Comparison of ENCODE assay signal across 20 cellular contexts in the genomic region with DNA sequence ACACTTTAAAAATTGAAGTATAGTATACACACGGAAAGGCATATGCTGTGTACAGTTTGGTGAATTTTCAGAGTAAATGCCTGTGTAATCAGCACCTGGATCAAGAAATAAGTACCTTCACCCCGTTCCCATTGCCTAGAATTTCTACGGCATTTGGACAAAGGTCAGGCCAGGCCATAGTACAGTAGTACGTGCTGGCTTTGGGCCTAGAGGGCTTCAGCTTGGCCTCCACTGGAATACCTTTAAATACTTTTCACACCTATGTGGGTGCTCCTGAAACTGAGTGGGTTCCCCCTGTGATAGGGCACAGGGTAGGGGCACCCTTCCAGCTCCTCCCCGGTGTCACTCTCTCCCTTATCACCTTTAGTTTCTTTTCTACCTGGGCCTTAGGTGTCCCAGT. TPM values are rescaled to one million over a fixed set of nuclear protein-coding genes. Genes with fewer than 3 reads are reported as not detected.
A peak's percentile ranks its signal among the peaks of the same experiment; 100 is the strongest.
DNase-seq lines count a peak whose midpoint lies in the region; ATAC-seq and TF ChIP-seq lines count a peak whose summit lies in the region.
"Had no signal": no experiment of that assay in that cellular context is flagged by ENCODE, and none has a peak within 500 bp of the region (broad histone marks: within the 10 kb centered on the region; RNA-seq: fewer than 3 reads in every experiment).

No MANE protein-coding gene starts in this region.

- H3K27ac ChIP-seq in breast epithelium: peak overlapping the region; percentile 20 to 56
- peak overlapping the region in 3 of 4 donors; percentile 55 to 78 (median 76) for H3K27ac ChIP-seq in esophagus squamous epithelium
- no peak overlapping the region for H3K27ac ChIP-seq in trophoblast cell (ENCODE audit: low read depth, low read length)
- no peak overlapping the region for H3K27ac ChIP-seq in effector memory CD4-positive, alpha-beta T cell (ENCODE audit: insufficient read depth, low read length, poor library complexity, severe bottlenecking)
- H3K27ac ChIP-seq: A549 had no signal

- WGBS in esophagus squamous epithelium, 2 donors: 79 to 89% methylated on average over 5 of the region's 5 CpGs
- WGBS in trophoblast cell (ENCODE audit: extremely low coverage, insufficient coverage, insufficient read length): no CpG with 5 or more reads among the region's 5 CpGs

- no peak overlapping the region for H3K9ac ChIP-seq in trophoblast cell (ENCODE audit: low read length)

- CTCF ChIA-PET in MCF 10A (lab: Yijun Ruan, JAX): no interaction called here

- H3K9me3 ChIP-seq in breast epithelium (no peaks in the 10 kb centered on the region), esophagus squamous epithelium (no peaks in the 10 kb centered on the region), trophoblast cell (ENCODE audit: insufficient read depth, low read depth, low read length) (no peaks in the 10 kb centered on the region)
- H3K9me3 ChIP-seq in effector memory CD4-positive, alpha-beta T cell (ENCODE audit: control insufficient read depth, low read length): no peaks in the 10 kb centered on the region
- H3K9me3 ChIP-seq: A549 had no signal

- H3K23ac ChIP-seq in trophoblast cell (ENCODE audit: low read length): no peak overlapping the region

- DNase-seq in breast epithelium (ENCODE audit: low spot score in 2 of 2) (no peak), MCF 10A (ENCODE audit: unreplicated experiment) (no peak), esophagus squamous epithelium (lab: John Stamatoyannopoulos, UW) (no peak), trophoblast cell (peak; percentile 85 to 94), GM19238 (ENCODE audit: insufficient read length, low spot score) (no peak), foreskin melanocyte (no peak)
- no peak for DNase-seq in effector memory CD4-positive, alpha-beta T cell
- DNase-seq: C1 segment of cervical spinal cord, DMS79, H7, HFFc6, NCI-H1417 treated with DMSO at 0.1 percent for 48 hours, NCI-H187 treated with DMSO at 0.1 percent for 48 hours, NCI-H2227 treated with DMSO at 0.1 percent for 48 hours, NCI-H510A treated with DMSO at 0.1 percent for 48 hours, NCI-H774, OCI-M1, SHP77 treated with DMSO at 0.1 percent for 48 hours had no signal

- H3K79me1 ChIP-seq in trophoblast cell (ENCODE audit: low read length): peaks cover 3% of the 10 kb centered on the region

- H4K91ac ChIP-seq in trophoblast cell (ENCODE audit: low read depth, low read length): no peak overlapping the region

- H4K8ac ChIP-seq in trophoblast cell (ENCODE audit: low read depth, low read length): no peak overlapping the region

- no peak overlapping the region for H4K12ac ChIP-seq in trophoblast cell (ENCODE audit: low read depth, low read length)

- no peaks in the 10 kb centered on the region for H3K27me3 ChIP-seq in breast epithelium
- no peaks in the 10 kb centered on the region for H3K27me3 ChIP-seq in esophagus squamous epithelium
- no peaks in the 10 kb centered on the region for H3K27me3 ChIP-seq in trophoblast cell (ENCODE audit: insufficient read depth, low read length)
- H3K27me3 ChIP-seq in effector memory CD4-positive, alpha-beta T cell (replicated peaks; ENCODE audit: control insufficient read depth, insufficient read depth, low read length, poor library complexity, severe bottlenecking): no peaks in the 10 kb centered on the region

- H3K36me3 ChIP-seq in breast epithelium: no peaks in the 10 kb centered on the region
- H3K36me3 ChIP-seq in esophagus squamous epithelium: peaks cover 0 to 3% (median 0%) of the 10 kb centered on the region in 3 donors
- H3K36me3 ChIP-seq in trophoblast cell (ENCODE audit: control insufficient read depth in 1 of 2, insufficient read depth in 2 of 2, low read length in 2 of 2): peaks cover 0 to 3% of the 10 kb centered on the region in 2 experiments
- peaks cover 3% of the 10 kb centered on the region for H3K36me3 ChIP-seq in effector memory CD4-positive, alpha-beta T cell (ENCODE audit: control insufficient read depth, insufficient read depth, low read length)

- no peak overlapping the region for H3K4me3 ChIP-seq in breast epithelium
- no peak overlapping the region for H3K4me3 ChIP-seq in esophagus squamous epithelium
- no peak overlapping the region for H3K4me3 ChIP-seq in trophoblast cell (ENCODE audit: low read depth, low read length)
- no peak overlapping the region for H3K4me3 ChIP-seq in effector memory CD4-positive, alpha-beta T cell (ENCODE audit: insufficient read depth, low read depth, low read length, poor library complexity, severe bottlenecking)
- H3K4me3 ChIP-seq: A549 had no signal

- TF ChIP-seq CTCF in breast epithelium (IDR thresholded peaks at IDR 0.05): no peak
- TF ChIP-seq CTCF in MCF 10A (IDR thresholded peaks at IDR 0.05; ENCODE audit: unreplicated experiment): no peak
- no peak for TF ChIP-seq CTCF in esophagus squamous epithelium (IDR thresholded peaks at IDR 0.05)

- no peak overlapping the region for H2AFZ ChIP-seq in trophoblast cell (ENCODE audit: insufficient read depth, low read length, poor library complexity)

- H2BK120ac ChIP-seq in trophoblast cell (ENCODE audit: insufficient read depth, low read length, poor library complexity): no peak overlapping the region

- H3K27me3 Mint-ChIP-seq in MCF 10A (ENCODE audit: insufficient read depth, unreplicated experiment): no peaks in the 10 kb centered on the region

- TF ChIP-seq POLR2A in breast epithelium (IDR thresholded peaks at IDR 0.05) (no peak), esophagus squamous epithelium (IDR thresholded peaks at IDR 0.05) (no peak)

- peaks cover 15 to 31% of the 10 kb centered on the region in 2 donors for H3K4me1 ChIP-seq in breast epithelium
- H3K4me1 ChIP-seq in esophagus squamous epithelium: peaks cover 18 to 62% (median 35%) of the 10 kb centered on the region in 3 donors
- H3K4me1 ChIP-seq in trophoblast cell (ENCODE audit: control insufficient read depth in 1 of 2, insufficient read depth in 2 of 2, low read length in 2 of 2): peaks cover 22% of the 10 kb centered on the region in 2 experiments
- H3K4me1 ChIP-seq in effector memory CD4-positive, alpha-beta T cell (ENCODE audit: control insufficient read depth, insufficient read depth, low read length, poor library complexity, severe bottlenecking): no peaks in the 10 kb centered on the region
- H3K4me1 ChIP-seq: A549 had no signal

- no peaks in the 10 kb centered on the region for H3K79me2 ChIP-seq in trophoblast cell (ENCODE audit: control insufficient read depth, insufficient read depth, low read length, poor library complexity)

- no TSS peak for BruUV-seq in MCF 10A (replicated peaks; lab: Mats Ljungman, UMichigan)

- POLR2A ChIA-PET in MCF 10A (lab: Yijun Ruan, JAX): no interaction called here

- H3K14ac ChIP-seq in trophoblast cell (ENCODE audit: low read length): no peak overlapping the region

- H3K18ac ChIP-seq in trophoblast cell (ENCODE audit: low read length): no peak overlapping the region

- no peak overlapping the region for H2BK5ac ChIP-seq in trophoblast cell (ENCODE audit: low read depth, low read length, poor library complexity)

- no peak overlapping the region for H3K4ac ChIP-seq in trophoblast cell (ENCODE audit: low read depth, low read length)

- no peak for ATAC-seq in GM19328 (IDR thresholded peaks at IDR 0.05; ENCODE audit: unreplicated experiment)
- ATAC-seq: A549 had no signal

- peaks cover 26% of the 10 kb centered on the region for H3K36me3 Mint-ChIP-seq in MCF 10A (ENCODE audit: insufficient read depth, unreplicated experiment)

- H3K9me3 Mint-ChIP-seq in MCF 10A (ENCODE audit: unreplicated experiment): no peaks in the 10 kb centered on the region
- H3K9me3 Mint-ChIP-seq: HFFc6 had no signal

- intact Hi-C loops in breast epithelium (cut with DNase I; ENCODE audit: low total_unique reads) (no loop called here), MCF 10A (cut with micrococcal nuclease) (no loop called here), esophagus squamous epithelium (cut with DNase I) (no loop called here)

- H2AK5ac ChIP-seq in trophoblast cell (ENCODE audit: low read length): no peak overlapping the region

- no peak overlapping the region for H3K27ac Mint-ChIP-seq in MCF 10A (ENCODE audit: low read depth, unreplicated experiment)
- H3K27ac Mint-ChIP-seq: HFFc6 had no signal

- H3K4me3 Mint-ChIP-seq in MCF 10A (ENCODE audit: unreplicated experiment): no peak overlapping the region
- H3K4me3 Mint-ChIP-seq: HFFc6 had no signal

- no peak overlapping the region for H2BK12ac ChIP-seq in trophoblast cell (ENCODE audit: low read length)

- peaks cover 14% of the 10 kb centered on the region for H3K4me1 Mint-ChIP-seq in MCF 10A (ENCODE audit: insufficient read depth, unreplicated experiment)

- H3K4me2 ChIP-seq in trophoblast cell (ENCODE audit: low read length): no peak overlapping the region
- H3K4me2 ChIP-seq: A549 had no signal

RNA-seq across cellular contexts. Expression of a gene that starts 26.5 kb away (rescaled TPM):
- 10 to 100 TPM in 1 of 3 donors, 1 to 10 TPM in 2; 7.9 to 13.2 (median 9.8) TPM for total RNA-seq in breast epithelium
- 15.0 and 17.5 TPM in 2 replicates for total RNA-seq in MCF 10A (2022)
- total RNA-seq in esophagus squamous epithelium: 10 to 100 TPM in 3 of 4 donors, 1 to 10 TPM in 1; 6.6 to 20.2 (median 16.2) TPM
- 11.2 and 11.7 TPM in 2 replicates for polyA plus RNA-seq in trophoblast cell (2013)

Comparison
In these comparisons a context has a peak if more than half of its experiments do, and no peak if none do; other contexts are left out.
1. DNase-seq: peak in trophoblast cell (2 of 2); none in breast epithelium (0 of 2), MCF 10A (single experiment), esophagus squamous epithelium (single experiment), effector memory CD4-positive, alpha-beta T cell (0 of 3), GM19238 (single experiment) and foreskin melanocyte (single experiment).
2. H3K27ac ChIP-seq: peak in breast epithelium (2 of 2) and esophagus squamous epithelium (3 of 4); none in trophoblast cell (single experiment) and effector memory CD4-positive, alpha-beta T cell (single experiment).